Comparison of ENCODE assay signal across 8 cellular contexts in genomic region chr11:126416542-126417090, GRCh38.
DNase-seq lines count a peak whose midpoint lies in the region; ATAC-seq and TF ChIP-seq lines count a peak whose summit lies in the region.

No MANE protein-coding gene starts in this region.

- H2BK5ac ChIP-seq in neuronal stem cell (ENCODE audit: low read length): no peak overlapping the region

- H4K91ac ChIP-seq in neuronal stem cell (ENCODE audit: low read depth, low read length, poor library complexity): no peak overlapping the region

- H3K79me1 ChIP-seq in neuronal stem cell (ENCODE audit: low read depth, low read length): no peaks in the 10 kb centered on the region

- H3K36me3 ChIP-seq in neuronal stem cell (replicated peaks in 1 of 2; ENCODE audit: control insufficient read depth in 2 of 2, insufficient read depth in 2 of 2, low read length in 2 of 2): peaks cover 3 to 14% of the 10 kb centered on the region in 2 donors

- H3K9me3 ChIP-seq in neuronal stem cell (replicated peaks in 1 of 2; ENCODE audit: control insufficient read depth in 2 of 2, insufficient read depth in 1 of 2, low read depth in 1 of 2, low read length in 2 of 2): no peaks in the 10 kb centered on the region

- peak; percentile 70 for ATAC-seq in HG02852 (IDR thresholded peaks at IDR 0.05; ENCODE audit: unreplicated experiment)

- H3K4me1 ChIP-seq in neuronal stem cell (ENCODE audit: control insufficient read depth in 2 of 2, insufficient read depth in 1 of 2, low read depth in 1 of 2, low read length in 2 of 2): peaks cover 0 to 2% of the 10 kb centered on the region in 2 donors

- no peak overlapping the region for H2AK5ac ChIP-seq in neuronal stem cell (ENCODE audit: low read depth, low read length)

- H3K4ac ChIP-seq in neuronal stem cell (ENCODE audit: low read length): no peak overlapping the region

- no peak overlapping the region for H2AFZ ChIP-seq in neuronal stem cell (ENCODE audit: low read length)

- no peak for TF ChIP-seq CTCF in GM12875 (IDR thresholded peaks at IDR 0.05; ENCODE audit: borderline replicate concordance, insufficient read depth, low read depth, low read length)

- H2BK12ac ChIP-seq in neuronal stem cell (ENCODE audit: low read length): no peak overlapping the region

- peak overlapping the region; percentile 80 for H3K23ac ChIP-seq in neuronal stem cell (ENCODE audit: low read depth, low read length, poor library complexity)

- DNase-seq in NCI-H748 (lab: John Stamatoyannopoulos, UW; ENCODE audit: unreplicated experiment) (peak; percentile 82), activated gamma-delta T cell (lab: John Stamatoyannopoulos, UW) (peak; percentile 51), fibroblast of the conjunctiva (ENCODE audit: low read depth) (peak; percentile 56), neuronal stem cell (ENCODE audit: low spot score) (peak; percentile 59), foreskin melanocyte (no peak)
- DNase-seq in stimulated activated naive CD4-positive, alpha-beta T cell treated with Interleukin-2 at 50 U/mL for 16 hours (lab: John Stamatoyannopoulos, UW): peak; percentile 57

- H2BK15ac ChIP-seq in neuronal stem cell (ENCODE audit: low read length): no peak overlapping the region

- peak overlapping the region; percentile 6 for H4K8ac ChIP-seq in neuronal stem cell (ENCODE audit: low read depth, low read length)

- H3K27ac ChIP-seq in neuronal stem cell (replicated peaks; ENCODE audit: low read length): no peak overlapping the region

- H3K18ac ChIP-seq in neuronal stem cell (ENCODE audit: low read length): peak overlapping the region; percentile 41

- no peak overlapping the region for H2BK120ac ChIP-seq in neuronal stem cell (ENCODE audit: low read depth, low read length)

- H3K9ac ChIP-seq in neuronal stem cell (ENCODE audit: low read depth, low read length, poor library complexity): peak overlapping the region; percentile 14

- no peaks in the 10 kb centered on the region for H3K27me3 ChIP-seq in neuronal stem cell (ENCODE audit: control insufficient read depth in 3 of 3, insufficient read depth in 3 of 3, low read depth in 1 of 3, low read length in 3 of 3)

- H3K14ac ChIP-seq in neuronal stem cell (ENCODE audit: low read length): no peak overlapping the region

- WGBS in neuronal stem cell (ENCODE audit: extremely low coverage in 2 of 2, insufficient read length in 2 of 2, insufficient replicate concordance in 1 of 2), 2 donors: no CpG with 5 or more reads among the region's 52 CpGs

- H3K4me3 ChIP-seq in GM12875 (ENCODE audit: low read depth, low read length) (peak overlapping the region; percentile 39), neuronal stem cell (ENCODE audit: low read length in 2 of 2) (peak overlapping the region in 1 of 2 donors; percentile 74)

- H3K4me2 ChIP-seq in neuronal stem cell (ENCODE audit: insufficient read depth, low read length, poor library complexity, severe bottlenecking): peak overlapping the region; percentile 43
